Comparison of ENCODE assay signal across 15 cellular contexts in genomic region chr10:77496941-77497420, GRCh38.
DNase-seq lines count a peak whose midpoint lies in the region; ATAC-seq and TF ChIP-seq lines count a peak whose summit lies in the region.
"Had no signal": no experiment of that assay in that cellular context is flagged by ENCODE, and none has a peak within 500 bp of the region (broad histone marks: within the 10 kb centered on the region; RNA-seq: fewer than 3 reads in every experiment).

No MANE protein-coding gene starts in this region.

- no peak overlapping the region for H2AFZ ChIP-seq in Karpas-422 (ENCODE audit: low read length)

- H3K27me3 Mint-ChIP-seq in chondrocyte (ENCODE audit: low read depth) (no peaks in the 10 kb centered on the region), neural crest cell (ENCODE audit: low read depth) (no peaks in the 10 kb centered on the region), T-helper 17 cell (peaks cover 39% of the 10 kb centered on the region)

- H3K36me3 Mint-ChIP-seq in chondrocyte (ENCODE audit: low read depth) (no peaks in the 10 kb centered on the region), neural crest cell (ENCODE audit: low read depth) (no peaks in the 10 kb centered on the region), T-helper 17 cell (ENCODE audit: low read depth) (peaks cover 2% of the 10 kb centered on the region)

- H3K27me3 ChIP-seq in Karpas-422 (ENCODE audit: low read length): no peaks in the 10 kb centered on the region
- H3K27me3 ChIP-seq in esophagus squamous epithelium: peaks cover 0 to 7% (median 0%) of the 10 kb centered on the region in 4 donors

- H3K4me3 Mint-ChIP-seq in chondrocyte (ENCODE audit: unreplicated experiment): no peak overlapping the region
- H3K4me3 Mint-ChIP-seq in neural crest cell: no peak overlapping the region
- no peak overlapping the region for H3K4me3 Mint-ChIP-seq in T-helper 17 cell
- H3K4me3 Mint-ChIP-seq: B cell had no signal

- H3K4me3 ChIP-seq in Karpas-422 (ENCODE audit: low read length): no peak overlapping the region
- no peak overlapping the region for H3K4me3 ChIP-seq in esophagus squamous epithelium
- H3K4me3 ChIP-seq: heart left ventricle had no signal

- H3K27ac ChIP-seq in Karpas-422 (ENCODE audit: low read length) (no peak overlapping the region), esophagus squamous epithelium (no peak overlapping the region)
- H3K27ac ChIP-seq: heart left ventricle had no signal

- TF ChIP-seq POLR2A in esophagus squamous epithelium (IDR thresholded peaks at IDR 0.05): no peak

- H3K9me3 Mint-ChIP-seq in chondrocyte (ENCODE audit: low read depth): no peaks in the 10 kb centered on the region
- peaks cover 2% of the 10 kb centered on the region for H3K9me3 Mint-ChIP-seq in neural crest cell

- H4K20me1 ChIP-seq in Karpas-422 (ENCODE audit: insufficient read depth, low read depth, low read length): no peaks in the 10 kb centered on the region

- intact Hi-C loops in esophagus squamous epithelium (cut with DNase I): loop anchor here (10.0 kb wide), 1 partner anchor 138 kb away; the partner anchor contains the start of gene KCNMA1

- DNase-seq in EH (ENCODE audit: low read depth) (peak; percentile 53), Karpas-422 (peak; percentile 53), chondrocyte (ENCODE audit: low spot score) (no peak), neural crest cell (ENCODE audit: low read depth, low spot score) (no peak), esophagus squamous epithelium (lab: John Stamatoyannopoulos, UW) (no peak), T-helper 17 cell (no peak)
- DNase-seq: erythroblast; HCEC 1CT; heart left ventricle; MV-4-11; SHP77; stimulated activated CD4-positive, alpha-beta T cell treated with anti-CD3 and anti-CD28 coated beads, Interleukin-4, amount 100 ng/mL, for 1 hour had no signal

- H3K79me2 ChIP-seq in Karpas-422 (ENCODE audit: low read length): no peaks in the 10 kb centered on the region

- H3K9ac ChIP-seq in Karpas-422 (ENCODE audit: low read length): no peak overlapping the region

- 48 to 71% methylated on average over 3 of the region's 3 CpGs for WGBS in esophagus squamous epithelium, 2 donors

- no peak for TF ChIP-seq CTCF in chondrocyte (IDR thresholded peaks at IDR 0.05)
- TF ChIP-seq CTCF in neural crest cell (conservative IDR thresholded peaks at IDR 0.05): no peak
- TF ChIP-seq CTCF in esophagus squamous epithelium (IDR thresholded peaks at IDR 0.05): no peak

- H3K4me1 ChIP-seq in Karpas-422 (ENCODE audit: low read length) (peaks cover 67% of the 10 kb centered on the region), esophagus squamous epithelium (peaks cover 0 to 59% (median 16%) of the 10 kb centered on the region in 3 donors)

- no peaks in the 10 kb centered on the region for H3K9me2 ChIP-seq in Karpas-422 (replicated peaks; ENCODE audit: insufficient read depth, low read length)

- H3K36me3 ChIP-seq in Karpas-422 (ENCODE audit: insufficient read depth, low read length) (no peaks in the 10 kb centered on the region), esophagus squamous epithelium (no peaks in the 10 kb centered on the region)
- H3K36me3 ChIP-seq: heart left ventricle had no signal

- peak overlapping the region; percentile 30 for H3K4me2 ChIP-seq in Karpas-422 (ENCODE audit: low read depth, low read length, poor library complexity, severe bottlenecking)

- H3K4me1 Mint-ChIP-seq in chondrocyte (ENCODE audit: low read depth): peaks cover 52% of the 10 kb centered on the region
- peaks cover 18% of the 10 kb centered on the region for H3K4me1 Mint-ChIP-seq in neural crest cell
- no peaks in the 10 kb centered on the region for H3K4me1 Mint-ChIP-seq in T-helper 17 cell

- peak overlapping the region; percentile 43 for H3K27ac Mint-ChIP-seq in chondrocyte (ENCODE audit: unreplicated experiment)
- peak overlapping the region; percentile 86 for H3K27ac Mint-ChIP-seq in neural crest cell (ENCODE audit: unreplicated experiment)
- no peak overlapping the region for H3K27ac Mint-ChIP-seq in T-helper 17 cell
- H3K27ac Mint-ChIP-seq: B cell had no signal

- no peaks in the 10 kb centered on the region for H3K9me3 ChIP-seq in Karpas-422 (ENCODE audit: low read length)
- no peaks in the 10 kb centered on the region for H3K9me3 ChIP-seq in esophagus squamous epithelium
- H3K9me3 ChIP-seq in T-helper 17 cell (ENCODE audit: control insufficient read depth, low read length, poor library complexity, severe bottlenecking): no peaks in the 10 kb centered on the region
- H3K9me3 ChIP-seq: heart left ventricle had no signal

- no peak for ATAC-seq in HG02981 (IDR thresholded peaks at IDR 0.05; ENCODE audit: unreplicated experiment)
- ATAC-seq in T-helper 17 cell: no peak
- ATAC-seq: activated CD4-positive, CD25-positive, alpha-beta regulatory T cell treated with anti-CD3 and anti-CD28 coated beads, Interleukin-2, amount 50 U/mL, for 24 hours; heart left ventricle had no signal

Comparison
In these comparisons a context has a peak if more than half of its experiments do, and no peak if none do; other contexts are left out.
1. DNase-seq: peak in EH (single experiment) and Karpas-422 (single experiment); none in chondrocyte (single experiment), neural crest cell (single experiment), esophagus squamous epithelium (single experiment) and T-helper 17 cell (0 of 3).